1 cellular context compared by ENCODE assay signal in genomic region chr6:36063318-36063717, GRCh38.
TF ChIP-seq lines count a peak whose summit lies in the region.

No MANE protein-coding gene starts in this region.

TF ChIP-seq in HepG2, 621 proteins besides CTCF, POLR2A, EP300 and RAD21 (continued from another document and continues in another):
- TF ChIP-seq, protein P1, sequence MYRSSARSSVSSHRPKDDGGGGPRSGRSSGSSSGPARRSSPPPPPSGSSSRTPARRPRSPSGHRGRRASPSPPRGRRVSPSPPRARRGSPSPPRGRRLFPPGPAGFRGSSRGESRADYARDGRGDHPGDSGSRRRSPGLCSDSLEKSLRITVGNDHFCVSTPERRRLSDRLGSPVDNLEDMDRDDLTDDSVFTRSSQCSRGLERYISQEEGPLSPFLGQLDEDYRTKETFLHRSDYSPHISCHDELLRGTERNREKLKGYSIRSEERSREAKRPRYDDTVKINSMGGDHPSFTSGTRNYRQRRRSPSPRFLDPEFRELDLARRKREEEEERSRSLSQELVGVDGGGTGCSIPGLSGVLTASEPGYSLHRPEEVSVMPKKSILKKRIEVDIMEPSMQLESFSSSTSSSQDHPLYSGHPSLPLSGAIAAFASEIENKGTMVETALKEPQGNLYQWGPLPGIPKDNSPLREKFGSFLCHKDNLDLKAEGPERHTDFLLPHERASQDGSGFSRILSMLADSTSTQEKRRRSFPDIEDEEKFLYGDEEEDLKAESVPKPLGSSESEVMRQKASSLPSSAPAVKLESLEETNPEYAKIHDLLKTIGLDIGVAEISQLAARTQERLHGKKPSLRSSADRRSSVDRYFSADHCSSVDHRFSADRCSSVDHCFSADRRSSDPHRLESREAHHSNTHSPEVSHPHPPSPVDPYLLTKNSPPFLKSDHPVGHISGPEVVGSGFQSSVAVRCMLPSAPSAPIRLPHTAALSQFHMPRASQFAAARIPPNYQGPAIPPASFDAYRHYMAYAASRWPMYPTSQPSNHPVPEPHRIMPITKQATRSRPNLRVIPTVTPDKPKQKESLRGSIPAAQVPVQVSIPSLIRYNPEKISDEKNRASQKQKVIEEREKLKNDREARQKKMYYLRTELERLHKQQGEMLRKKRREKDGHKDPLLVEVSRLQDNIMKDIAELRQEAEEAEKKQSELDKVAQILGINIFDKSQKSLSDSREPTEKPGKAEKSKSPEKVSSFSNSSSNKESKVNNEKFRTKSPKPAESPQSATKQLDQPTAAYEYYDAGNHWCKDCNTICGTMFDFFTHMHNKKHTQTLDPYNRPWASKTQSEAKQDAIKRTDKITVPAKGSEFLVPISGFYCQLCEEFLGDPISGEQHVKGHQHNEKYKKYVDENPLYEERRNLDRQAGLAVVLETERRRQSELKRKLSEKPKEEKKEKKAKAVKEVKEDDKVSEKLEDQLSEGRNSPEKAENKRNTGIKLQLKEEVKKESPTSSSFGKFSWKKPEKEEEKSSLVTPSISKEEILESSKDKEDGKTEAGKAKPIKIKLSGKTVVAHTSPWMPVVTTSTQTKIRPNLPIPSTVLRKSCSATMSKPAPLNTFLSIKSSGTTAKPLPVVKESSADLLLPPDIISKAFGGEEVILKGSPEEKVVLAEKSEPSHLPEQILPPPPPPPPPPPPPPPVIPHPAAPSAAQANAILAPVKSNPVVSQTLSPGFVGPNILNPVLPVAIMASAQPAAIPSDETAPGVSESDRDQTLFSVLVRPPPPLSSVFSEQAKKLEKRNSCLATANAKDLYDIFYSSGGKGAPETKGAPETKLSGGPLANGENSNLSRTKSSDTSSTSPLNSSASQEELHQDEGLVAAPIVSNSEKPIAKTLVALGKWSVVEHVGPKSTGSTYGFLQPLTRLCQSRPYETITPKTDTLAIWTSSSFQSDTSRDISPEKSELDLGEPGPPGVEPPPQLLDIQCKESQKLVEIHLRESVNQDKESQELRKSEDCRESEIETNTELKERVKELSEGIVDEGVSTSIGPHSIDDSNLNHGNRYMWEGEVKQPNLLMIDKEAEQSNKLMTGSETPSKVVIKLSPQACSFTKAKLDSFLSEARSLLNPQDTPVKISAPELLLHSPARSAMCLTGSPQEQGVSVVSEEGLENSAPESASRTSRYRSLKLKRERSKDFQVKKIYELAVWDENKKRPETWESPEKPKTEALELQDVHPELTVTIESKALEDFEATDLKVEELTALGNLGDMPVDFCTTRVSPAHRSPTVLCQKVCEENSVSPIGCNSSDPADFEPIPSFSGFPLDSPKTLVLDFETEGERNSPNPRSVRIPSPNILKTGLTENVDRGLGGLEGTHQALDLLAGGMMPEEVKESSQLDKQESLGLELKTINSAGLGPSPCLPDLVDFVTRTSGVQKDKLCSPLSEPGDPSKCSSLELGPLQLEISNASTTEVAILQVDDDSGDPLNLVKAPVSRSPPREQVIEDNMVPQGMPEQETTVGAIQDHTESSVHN (CRISPR knock-in tag; IDR thresholded peaks at IDR 0.05): no peak
- TF ChIP-seq CHCHD3 (CRISPR knock-in tag; IDR thresholded peaks at IDR 0.05): no peak
- TF ChIP-seq, protein P2, sequence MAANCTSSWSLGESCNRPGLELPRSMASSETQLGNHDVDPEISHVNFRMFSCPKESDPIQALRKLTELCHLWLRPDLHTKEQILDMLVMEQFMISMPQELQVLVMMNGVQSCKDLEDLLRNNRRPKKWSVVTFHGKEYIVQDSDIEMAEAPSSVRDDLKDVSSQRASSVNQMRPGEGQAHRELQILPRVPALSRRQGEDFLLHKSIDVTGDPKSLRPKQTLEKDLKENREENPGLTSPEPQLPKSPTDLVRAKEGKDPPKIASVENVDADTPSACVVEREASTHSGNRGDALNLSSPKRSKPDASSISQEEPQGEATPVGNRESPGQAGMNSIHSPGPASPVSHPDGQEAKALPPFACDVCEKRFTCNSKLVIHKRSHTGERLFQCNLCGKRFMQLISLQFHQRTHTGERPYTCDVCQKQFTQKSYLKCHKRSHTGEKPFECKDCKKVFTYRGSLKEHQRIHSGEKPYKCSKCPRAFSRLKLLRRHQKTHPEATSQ (CRISPR knock-in tag; IDR thresholded peaks at IDR 0.05; ENCODE audit: borderline replicate concordance): no peak
- no peak for TF ChIP-seq SMAD1 (CRISPR knock-in tag; IDR thresholded peaks at IDR 0.05; ENCODE audit: borderline replicate concordance, low read depth)
- no peak for TF ChIP-seq ZNF766 (CRISPR knock-in tag; IDR thresholded peaks at IDR 0.05; ENCODE audit: borderline replicate concordance)
- no peak for TF ChIP-seq E2F1 (CRISPR knock-in tag; IDR thresholded peaks at IDR 0.05)
- TF ChIP-seq ZNF530 (CRISPR knock-in tag; IDR thresholded peaks at IDR 0.05; ENCODE audit: low read depth): no peak
- no peak for TF ChIP-seq MYC (CRISPR knock-in tag; IDR thresholded peaks at IDR 0.05; ENCODE audit: borderline replicate concordance)
- no peak for TF ChIP-seq MYNN (CRISPR knock-in tag; IDR thresholded peaks at IDR 0.05; ENCODE audit: low read depth)
- TF ChIP-seq ZFP1 (CRISPR knock-in tag; IDR thresholded peaks at IDR 0.05): 0 out of 2 replicates have a peak, but pooled peaks have one; percentile 49
- TF ChIP-seq ZNF660 (CRISPR knock-in tag; IDR thresholded peaks at IDR 0.05; ENCODE audit: borderline replicate concordance, low read depth): no peak
- peak; percentile 95 for TF ChIP-seq CEBPB (IDR thresholded peaks at IDR 0.05; ENCODE audit: borderline replicate concordance, low read depth, low read length)
- TF ChIP-seq, protein P3, sequence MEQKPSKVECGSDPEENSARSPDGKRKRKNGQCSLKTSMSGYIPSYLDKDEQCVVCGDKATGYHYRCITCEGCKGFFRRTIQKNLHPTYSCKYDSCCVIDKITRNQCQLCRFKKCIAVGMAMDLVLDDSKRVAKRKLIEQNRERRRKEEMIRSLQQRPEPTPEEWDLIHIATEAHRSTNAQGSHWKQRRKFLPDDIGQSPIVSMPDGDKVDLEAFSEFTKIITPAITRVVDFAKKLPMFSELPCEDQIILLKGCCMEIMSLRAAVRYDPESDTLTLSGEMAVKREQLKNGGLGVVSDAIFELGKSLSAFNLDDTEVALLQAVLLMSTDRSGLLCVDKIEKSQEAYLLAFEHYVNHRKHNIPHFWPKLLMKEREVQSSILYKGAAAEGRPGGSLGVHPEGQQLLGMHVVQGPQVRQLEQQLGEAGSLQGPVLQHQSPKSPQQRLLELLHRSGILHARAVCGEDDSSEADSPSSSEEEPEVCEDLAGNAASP (CRISPR knock-in tag; IDR thresholded peaks at IDR 0.05; ENCODE audit: borderline replicate concordance): peak; percentile 74; the same call in 1 of the 2 replicates
- peak; percentile 88 for TF ChIP-seq HNF4A (CRISPR knock-in tag; IDR thresholded peaks at IDR 0.05)
- peak; percentile 47; the same call in 1 of the 2 replicates for TF ChIP-seq RXRA (CRISPR knock-in tag; IDR thresholded peaks at IDR 0.05)
- TF ChIP-seq NFKBIZ (CRISPR knock-in tag; IDR thresholded peaks at IDR 0.05): peak; percentile 40; the same call in 1 of the 2 replicates
- no peak for TF ChIP-seq CREB1 (IDR thresholded peaks at IDR 0.05)
- no peak; the same call in none of the 2 replicates for TF ChIP-seq CREB1 (CRISPR knock-in tag; IDR thresholded peaks at IDR 0.05)
- peak; percentile 59; the same call in 1 of the 2 replicates for TF ChIP-seq CBX5 (CRISPR knock-in tag; IDR thresholded peaks at IDR 0.05; ENCODE audit: borderline replicate concordance)
- TF ChIP-seq, protein P4, sequence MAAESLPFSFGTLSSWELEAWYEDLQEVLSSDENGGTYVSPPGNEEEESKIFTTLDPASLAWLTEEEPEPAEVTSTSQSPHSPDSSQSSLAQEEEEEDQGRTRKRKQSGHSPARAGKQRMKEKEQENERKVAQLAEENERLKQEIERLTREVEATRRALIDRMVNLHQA (CRISPR knock-in tag; IDR thresholded peaks at IDR 0.05): no peak
- peak; percentile 68; the same call in 1 of the 2 replicates for TF ChIP-seq MIER3 (CRISPR knock-in tag; IDR thresholded peaks at IDR 0.05; ENCODE audit: borderline replicate concordance)
- TF ChIP-seq ARNT (IDR thresholded peaks at IDR 0.05): no peak
- TF ChIP-seq ZBTB21 (CRISPR knock-in tag; IDR thresholded peaks at IDR 0.05): no peak
- no peak for TF ChIP-seq NR3C1 (CRISPR knock-in tag; IDR thresholded peaks at IDR 0.05)
- peak; percentile 64; the same call in 1 of the 2 replicates for TF ChIP-seq ISL2 (CRISPR knock-in tag; IDR thresholded peaks at IDR 0.05)
- TF ChIP-seq ZNF570 (CRISPR knock-in tag; IDR thresholded peaks at IDR 0.05; ENCODE audit: borderline replicate concordance): no peak
- no peak for TF ChIP-seq HIVEP1 (CRISPR knock-in tag; IDR thresholded peaks at IDR 0.05)
- TF ChIP-seq ZSCAN9 (CRISPR knock-in tag; IDR thresholded peaks at IDR 0.05; ENCODE audit: borderline replicate concordance): peak; percentile 72; the same call in 1 of the 2 replicates
- no peak for TF ChIP-seq ZNF18 (CRISPR knock-in tag; IDR thresholded peaks at IDR 0.05; ENCODE audit: insufficient replicate concordance)
- no peak for TF ChIP-seq NFE2L1 (CRISPR knock-in tag; IDR thresholded peaks at IDR 0.05; ENCODE audit: borderline replicate concordance)
- no peak for TF ChIP-seq MED13 (CRISPR knock-in tag; IDR thresholded peaks at IDR 0.05)
- TF ChIP-seq ATRX (CRISPR knock-in tag; IDR thresholded peaks at IDR 0.05; ENCODE audit: borderline replicate concordance): no peak
- TF ChIP-seq ZNF367 (CRISPR knock-in tag; IDR thresholded peaks at IDR 0.05; ENCODE audit: borderline replicate concordance): no peak
- no peak for TF ChIP-seq TARDBP (CRISPR knock-in tag; IDR thresholded peaks at IDR 0.05)
- TF ChIP-seq, protein P5, sequence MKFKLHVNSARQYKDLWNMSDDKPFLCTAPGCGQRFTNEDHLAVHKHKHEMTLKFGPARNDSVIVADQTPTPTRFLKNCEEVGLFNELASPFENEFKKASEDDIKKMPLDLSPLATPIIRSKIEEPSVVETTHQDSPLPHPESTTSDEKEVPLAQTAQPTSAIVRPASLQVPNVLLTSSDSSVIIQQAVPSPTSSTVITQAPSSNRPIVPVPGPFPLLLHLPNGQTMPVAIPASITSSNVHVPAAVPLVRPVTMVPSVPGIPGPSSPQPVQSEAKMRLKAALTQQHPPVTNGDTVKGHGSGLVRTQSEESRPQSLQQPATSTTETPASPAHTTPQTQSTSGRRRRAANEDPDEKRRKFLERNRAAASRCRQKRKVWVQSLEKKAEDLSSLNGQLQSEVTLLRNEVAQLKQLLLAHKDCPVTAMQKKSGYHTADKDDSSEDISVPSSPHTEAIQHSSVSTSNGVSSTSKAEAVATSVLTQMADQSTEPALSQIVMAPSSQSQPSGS (CRISPR knock-in tag; IDR thresholded peaks at IDR 0.05): peak; percentile 59; the same call in 1 of the 2 replicates
- no peak for TF ChIP-seq NAIF1 (CRISPR knock-in tag; IDR thresholded peaks at IDR 0.05; ENCODE audit: borderline replicate concordance)
- TF ChIP-seq ZNF124 (CRISPR knock-in tag; IDR thresholded peaks at IDR 0.05): peak; percentile 87; the same call in 1 of the 2 replicates
- TF ChIP-seq, protein P6, sequence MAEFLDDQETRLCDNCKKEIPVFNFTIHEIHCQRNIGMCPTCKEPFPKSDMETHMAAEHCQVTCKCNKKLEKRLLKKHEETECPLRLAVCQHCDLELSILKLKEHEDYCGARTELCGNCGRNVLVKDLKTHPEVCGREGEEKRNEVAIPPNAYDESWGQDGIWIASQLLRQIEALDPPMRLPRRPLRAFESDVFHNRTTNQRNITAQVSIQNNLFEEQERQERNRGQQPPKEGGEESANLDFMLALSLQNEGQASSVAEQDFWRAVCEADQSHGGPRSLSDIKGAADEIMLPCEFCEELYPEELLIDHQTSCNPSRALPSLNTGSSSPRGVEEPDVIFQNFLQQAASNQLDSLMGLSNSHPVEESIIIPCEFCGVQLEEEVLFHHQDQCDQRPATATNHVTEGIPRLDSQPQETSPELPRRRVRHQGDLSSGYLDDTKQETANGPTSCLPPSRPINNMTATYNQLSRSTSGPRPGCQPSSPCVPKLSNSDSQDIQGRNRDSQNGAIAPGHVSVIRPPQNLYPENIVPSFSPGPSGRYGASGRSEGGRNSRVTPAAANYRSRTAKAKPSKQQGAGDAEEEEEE (CRISPR knock-in tag; IDR thresholded peaks at IDR 0.05; ENCODE audit: borderline replicate concordance): no peak
- TF ChIP-seq ZNF770 (CRISPR knock-in tag; IDR thresholded peaks at IDR 0.05): peak; percentile 86
- no peak for TF ChIP-seq BRD4 (CRISPR knock-in tag; IDR thresholded peaks at IDR 0.05)
- peak; percentile 77; the same call in 1 of the 2 replicates for TF ChIP-seq TBX2 (CRISPR knock-in tag; IDR thresholded peaks at IDR 0.05; ENCODE audit: borderline replicate concordance)
- no peak for TF ChIP-seq ZSCAN12 (CRISPR knock-in tag; IDR thresholded peaks at IDR 0.05)
- TF ChIP-seq ZNF446 (CRISPR knock-in tag; IDR thresholded peaks at IDR 0.05): no peak
